In the genomic region with DNA sequence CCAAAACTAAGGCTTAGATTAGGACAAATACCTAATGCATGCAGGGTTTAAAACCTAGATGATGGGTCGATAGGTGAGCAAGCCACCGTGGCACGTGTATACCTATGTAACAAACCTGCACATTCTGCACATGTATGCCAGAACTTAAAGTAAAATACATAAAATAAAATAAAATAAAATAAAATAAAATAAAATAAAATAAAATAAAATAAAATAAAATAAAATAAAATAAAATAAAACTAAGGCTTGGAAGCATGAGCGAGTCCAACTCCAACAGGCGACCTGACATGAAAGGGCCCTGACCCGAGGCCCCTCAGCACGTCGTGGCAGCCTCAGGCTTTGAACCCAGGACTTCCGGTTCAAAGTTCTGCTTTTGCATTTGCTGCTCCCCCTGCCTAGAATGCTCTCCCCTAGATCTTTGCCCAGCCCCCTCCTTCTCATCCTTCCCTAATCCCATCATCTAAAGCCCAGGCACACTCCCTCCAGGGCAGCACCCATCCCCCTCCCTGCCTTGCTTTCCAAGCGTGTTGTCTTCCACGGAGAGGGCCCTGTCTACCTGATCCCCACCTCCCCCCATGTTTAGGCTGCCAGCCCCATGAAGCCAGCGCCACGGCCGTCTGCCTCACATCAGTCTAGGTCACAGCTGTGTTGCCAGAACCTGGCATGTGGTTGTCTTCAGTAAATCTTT, we compare ENCODE assay signal across 17 cellular contexts.
A peak's percentile ranks its signal among the peaks of the same experiment; 100 is the strongest.
DNase-seq lines count a peak whose midpoint lies in the region; ATAC-seq and TF ChIP-seq lines count a peak whose summit lies in the region.
"Had no signal": no experiment of that assay in that cellular context is flagged by ENCODE, and none has a peak within 500 bp of the region (broad histone marks: within the 10 kb centered on the region; RNA-seq: fewer than 3 reads in every experiment).

No MANE protein-coding gene starts in this region.

- peaks cover 22% of the 10 kb centered on the region for H3K27me3 Mint-ChIP-seq in endodermal cell (ENCODE audit: insufficient read depth)
- H3K27me3 Mint-ChIP-seq in activated CD4-positive, alpha-beta memory T cell treated with anti-CD3 and anti-CD28 coated beads, Interleukin-2, amount 10 ng/mL, durations not matched to agents 7 days and 5 days, result peaks cover 7% of the 10 kb centered on the region

- H3K4me1 ChIP-seq in right cardiac atrium (ENCODE audit: control insufficient read depth, insufficient read depth, low read length) (no peaks in the 10 kb centered on the region), endodermal cell (ENCODE audit: control insufficient read depth, insufficient read depth, low read length) (peaks cover 11% of the 10 kb centered on the region), neuronal stem cell (ENCODE audit: control insufficient read depth in 2 of 2, insufficient read depth in 1 of 2, low read depth in 1 of 2, low read length in 2 of 2) (peaks cover 0 to 5% of the 10 kb centered on the region in 2 donors)
- H3K4me1 ChIP-seq: BLaER1, Caco-2 had no signal

- peak overlapping the region; percentile 12 for H2AK5ac ChIP-seq in neuronal stem cell (ENCODE audit: low read depth, low read length)

- WGBS in right cardiac atrium, result 79% methylated on average over 14 of the region's 14 CpGs
- 66 to 82% methylated on average over 6 to 14 of the region's 14 CpGs for WGBS in endodermal cell (ENCODE audit: insufficient coverage in 1 of 2, insufficient read length in 1 of 2), 2 experiments
- WGBS in neuronal stem cell (ENCODE audit: extremely low coverage in 2 of 2, insufficient read length in 2 of 2, insufficient replicate concordance in 1 of 2), 2 donors, result no CpG with 5 or more reads among the region's 14 CpGs

- peaks cover 23% of the 10 kb centered on the region for H3K4me1 Mint-ChIP-seq in endodermal cell
- H3K4me1 Mint-ChIP-seq in activated CD4-positive, alpha-beta memory T cell treated with anti-CD3 and anti-CD28 coated beads, Interleukin-2, amount 10 ng/mL, durations not matched to agents 7 days and 5 days, result no peaks in the 10 kb centered on the region
- H3K4me1 Mint-ChIP-seq: CD8-positive, alpha-beta memory T cell had no signal

- DNase-seq in Right ventricle myocardium superior (peak; percentile 34), right cardiac atrium (no peak), SK-N-DZ (ENCODE audit: low spot score) (peak; percentile 49), endodermal cell (peak; percentile 56), neuronal stem cell (ENCODE audit: low spot score) (no peak)
- DNase-seq in activated CD4-positive, alpha-beta memory T cell treated with anti-CD3 and anti-CD28 coated beads, Interleukin-2, amount 10 ng/mL, durations not matched to agents 7 days and 5 days, result no peak
- no peak for DNase-seq in stimulated activated CD4-positive, alpha-beta T cell treated with anti-CD3 and anti-CD28 coated beads, Interleukin-2, amount 100 ng/mL, for 24 hours
- DNase-seq: AML-193; CD8-positive, alpha-beta memory T cell; DND-41; GDM1; GOT3; HCEC 1CT; HFFc6 had no signal

- H3K27ac ChIP-seq in right cardiac atrium (ENCODE audit: low read length) (no peak overlapping the region), endodermal cell (ENCODE audit: low read depth, low read length) (no peak overlapping the region), neuronal stem cell (replicated peaks; ENCODE audit: low read length) (no peak overlapping the region)
- H3K27ac ChIP-seq: BLaER1 had no signal

- CTCF ChIA-PET in activated CD4-positive, alpha-beta memory T cell treated with anti-CD3 and anti-CD28 coated beads, Interleukin-2, amount 10 ng/mL, durations not matched to agents 7 days and 5 days (lab: Charles Lee), result no interaction called here

- no peak overlapping the region for H3K4ac ChIP-seq in neuronal stem cell (ENCODE audit: low read length)

- H3K14ac ChIP-seq in neuronal stem cell (ENCODE audit: low read length), result no peak overlapping the region

- H3K36me3 ChIP-seq in endodermal cell (ENCODE audit: control insufficient read depth, insufficient read depth, low read length), result no peaks in the 10 kb centered on the region
- no peaks in the 10 kb centered on the region for H3K36me3 ChIP-seq in neuronal stem cell (replicated peaks in 1 of 2; ENCODE audit: control insufficient read depth in 2 of 2, insufficient read depth in 2 of 2, low read length in 2 of 2)
- H3K36me3 ChIP-seq: BLaER1 had no signal

- no peak overlapping the region for H3K9ac ChIP-seq in endodermal cell (ENCODE audit: extremely low read depth, low read length, poor library complexity, severe bottlenecking)
- H3K9ac ChIP-seq in neuronal stem cell (ENCODE audit: low read depth, low read length, poor library complexity), result no peak overlapping the region
- H3K9ac ChIP-seq: BLaER1 had no signal

- no peak for ATAC-seq in Right ventricle myocardium superior (ENCODE audit: poor library complexity)
- ATAC-seq in right cardiac atrium, result no peak
- no peak for ATAC-seq in HG03521 (IDR thresholded peaks at IDR 0.05; ENCODE audit: unreplicated experiment)

- H3K9me3 ChIP-seq in right cardiac atrium (ENCODE audit: control insufficient read depth, low read length) (no peaks in the 10 kb centered on the region), endodermal cell (ENCODE audit: control insufficient read depth, low read length) (no peaks in the 10 kb centered on the region), neuronal stem cell (replicated peaks in 1 of 2; ENCODE audit: control insufficient read depth in 2 of 2, insufficient read depth in 1 of 2, low read depth in 1 of 2, low read length in 2 of 2) (peaks cover 0 to 2% of the 10 kb centered on the region in 2 donors)
- H3K9me3 ChIP-seq: Caco-2 had no signal

- no peak overlapping the region for H3K4me2 ChIP-seq in neuronal stem cell (ENCODE audit: insufficient read depth, low read length, poor library complexity, severe bottlenecking)
- H3K4me2 ChIP-seq: BLaER1 had no signal

- no peaks in the 10 kb centered on the region for H3K36me3 Mint-ChIP-seq in endodermal cell (ENCODE audit: low read depth)
- no peaks in the 10 kb centered on the region for H3K36me3 Mint-ChIP-seq in activated CD4-positive, alpha-beta memory T cell treated with anti-CD3 and anti-CD28 coated beads, Interleukin-2, amount 10 ng/mL, durations not matched to agents 7 days and 5 days (ENCODE audit: low read depth)

- H3K9me3 Mint-ChIP-seq in endodermal cell, result peaks cover 11% of the 10 kb centered on the region
- H3K9me3 Mint-ChIP-seq in activated CD4-positive, alpha-beta memory T cell treated with anti-CD3 and anti-CD28 coated beads, Interleukin-2, amount 10 ng/mL, durations not matched to agents 7 days and 5 days, result no peaks in the 10 kb centered on the region
- H3K9me3 Mint-ChIP-seq: HFFc6 had no signal

- peak overlapping the region; percentile 68 for H3K23ac ChIP-seq in neuronal stem cell (ENCODE audit: low read depth, low read length, poor library complexity)

- H2BK5ac ChIP-seq in neuronal stem cell (ENCODE audit: low read length), result no peak overlapping the region

- no peak overlapping the region for H3K4me3 ChIP-seq in right cardiac atrium (ENCODE audit: low read length)
- no peak overlapping the region for H3K4me3 ChIP-seq in endodermal cell (ENCODE audit: low read length)
- no peak overlapping the region for H3K4me3 ChIP-seq in neuronal stem cell (ENCODE audit: low read length in 2 of 2)
- H3K4me3 ChIP-seq: BLaER1 had no signal

- no peak overlapping the region for H2AFZ ChIP-seq in neuronal stem cell (ENCODE audit: low read length)

- POLR2A ChIA-PET in activated CD4-positive, alpha-beta memory T cell treated with anti-CD3 and anti-CD28 coated beads, Interleukin-2, amount 10 ng/mL, durations not matched to agents 7 days and 5 days (lab: Charles Lee), result no interaction called here

- no peak overlapping the region for H2BK120ac ChIP-seq in neuronal stem cell (ENCODE audit: low read depth, low read length)

- no peak overlapping the region for H4K91ac ChIP-seq in neuronal stem cell (ENCODE audit: low read depth, low read length, poor library complexity)

- H3K27me3 ChIP-seq in right cardiac atrium (ENCODE audit: control insufficient read depth, insufficient read depth) (no peaks in the 10 kb centered on the region), endodermal cell (ENCODE audit: control insufficient read depth, insufficient read depth, low read length, poor library complexity, severe bottlenecking) (no peaks in the 10 kb centered on the region), neuronal stem cell (ENCODE audit: control insufficient read depth in 3 of 3, insufficient read depth in 3 of 3, low read depth in 1 of 3, low read length in 3 of 3) (peaks cover 0 to 16% (median 0%) of the 10 kb centered on the region in 3 experiments)
- H3K27me3 ChIP-seq: BLaER1 had no signal

- H2BK15ac ChIP-seq in neuronal stem cell (ENCODE audit: low read length), result no peak overlapping the region

- H3K18ac ChIP-seq in neuronal stem cell (ENCODE audit: low read length), result peak overlapping the region; percentile 4

- intact Hi-C loops in Right ventricle myocardium superior (cut with DNase I), result no loop called here
- intact Hi-C loops in right cardiac atrium (cut with DNase I), result no loop called here

- H3K4me3 Mint-ChIP-seq in endodermal cell, result no peak overlapping the region
- H3K4me3 Mint-ChIP-seq in activated CD4-positive, alpha-beta memory T cell treated with anti-CD3 and anti-CD28 coated beads, Interleukin-2, amount 10 ng/mL, durations not matched to agents 7 days and 5 days, result no peak overlapping the region
- H3K4me3 Mint-ChIP-seq: CD8-positive, alpha-beta memory T cell; HFFc6 had no signal

- H2BK12ac ChIP-seq in neuronal stem cell (ENCODE audit: low read length), result no peak overlapping the region

- H3K27ac Mint-ChIP-seq in endodermal cell, result no peak overlapping the region
- H3K27ac Mint-ChIP-seq in activated CD4-positive, alpha-beta memory T cell treated with anti-CD3 and anti-CD28 coated beads, Interleukin-2, amount 10 ng/mL, durations not matched to agents 7 days and 5 days, result no peak overlapping the region
- H3K27ac Mint-ChIP-seq: CD8-positive, alpha-beta memory T cell; HFFc6 had no signal

- no peaks in the 10 kb centered on the region for H3K79me1 ChIP-seq in neuronal stem cell (ENCODE audit: low read depth, low read length)

- TF ChIP-seq CTCF in endodermal cell (conservative IDR thresholded peaks at IDR 0.05), result no peak

- H4K8ac ChIP-seq in neuronal stem cell (ENCODE audit: low read depth, low read length), result no peak overlapping the region

Comparison
In these comparisons a context has a peak if more than half of its experiments do, and no peak if none do; other contexts are left out.
1. DNase-seq: peak in Right ventricle myocardium superior (single experiment), SK-N-DZ (single experiment) and endodermal cell (single experiment); none in right cardiac atrium (0 of 3), neuronal stem cell (single experiment), activated CD4-positive, alpha-beta memory T cell treated with anti-CD3 and anti-CD28 coated beads, Interleukin-2, amount 10 ng/mL, durations not matched to agents 7 days and 5 days (single experiment) and stimulated activated CD4-positive, alpha-beta T cell treated with anti-CD3 and anti-CD28 coated beads, Interleukin-2, amount 100 ng/mL, for 24 hours (0 of 2).